In genomic region chr3:188286087-188286513, GRCh38 we compare ENCODE assay signal across 10 cellular contexts.
A peak's percentile ranks its signal among the peaks of the same experiment; 100 is the strongest.
DNase-seq lines count a peak whose midpoint lies in the region; ATAC-seq and TF ChIP-seq lines count a peak whose summit lies in the region.
"Had no signal": no experiment of that assay in that cellular context is flagged by ENCODE, and none has a peak within 500 bp of the region (broad histone marks: within the 10 kb centered on the region; RNA-seq: fewer than 3 reads in every experiment).

No MANE protein-coding gene starts in this region.

- H3K27ac Mint-ChIP-seq in activated CD4-positive, alpha-beta T cell treated with anti-CD3 and anti-CD28 coated beads for 36 hours: peak overlapping the region; percentile 72
- H3K27ac Mint-ChIP-seq in activated CD4-positive, alpha-beta T cell treated with anti-CD3 and anti-CD28 coated beads, Interleukin-2, amount 10 ng/mL, durations not matched to agents 7 days and 5 days: no peak overlapping the region
- no peak overlapping the region for H3K27ac Mint-ChIP-seq in CD4-positive, alpha-beta memory T cell

- no peak overlapping the region for H3K4me3 Mint-ChIP-seq in activated CD4-positive, alpha-beta T cell treated with anti-CD3 and anti-CD28 coated beads for 36 hours
- H3K4me3 Mint-ChIP-seq in activated CD4-positive, alpha-beta T cell treated with anti-CD3 and anti-CD28 coated beads, Interleukin-2, amount 10 ng/mL, durations not matched to agents 7 days and 5 days: no peak overlapping the region
- no peak overlapping the region for H3K4me3 Mint-ChIP-seq in CD4-positive, alpha-beta memory T cell

- POLR2A ChIA-PET in activated CD4-positive, alpha-beta T cell treated with anti-CD3 and anti-CD28 coated beads for 36 hours (lab: Charles Lee): interaction anchor here (2.3 to 2.4 kb wide), 2 partner anchors 9 to 547 kb away, joined by 27 to 29 read pairs; no protein-coding TSS in a partner anchor
- POLR2A ChIA-PET in activated CD4-positive, alpha-beta T cell treated with anti-CD3 and anti-CD28 coated beads, Interleukin-2, amount 10 ng/mL, durations not matched to agents 7 days and 5 days (lab: Charles Lee): no interaction called here
- POLR2A ChIA-PET in CD4-positive, alpha-beta memory T cell (lab: Charles Lee; ENCODE audit: partially characterized antibody): no interaction called here

- 56% methylated on average over 3 of the region's 3 CpGs for WGBS in suprapubic skin

- TF ChIP-seq POLR2A in suprapubic skin (IDR thresholded peaks at IDR 0.05): peak in 1 of 2 donors; percentile 21

- TF ChIP-seq EP300 in suprapubic skin (IDR thresholded peaks at IDR 0.05): peak; percentile 24

- intact Hi-C loops in activated CD4-positive, alpha-beta T cell treated with anti-CD3 and anti-CD28 coated beads for 36 hours (cut with DNase I, micrococcal nuclease): loop anchor here in 1 of 2 experiments (1.0 to 10.0 kb wide), 2 partner anchors 13 to 221 kb away; no protein-coding TSS in a partner anchor
- intact Hi-C loops in CD4-positive, alpha-beta memory T cell (cut with micrococcal nuclease): no loop called here
- intact Hi-C loops in posterior vena cava (cut with DNase I): loop anchor here in 1 of 2 donors (10.0 kb wide), 1 partner anchor 659 kb away; no protein-coding TSS in a partner anchor

- CTCF ChIA-PET in activated CD4-positive, alpha-beta T cell treated with anti-CD3 and anti-CD28 coated beads for 36 hours (lab: Charles Lee): interaction anchor here (0.8 to 4.7 kb wide), 5 partner anchors 9 to 630 kb away, joined by 3 to 58 read pairs (median 4); no protein-coding TSS in a partner anchor
- CTCF ChIA-PET in activated CD4-positive, alpha-beta T cell treated with anti-CD3 and anti-CD28 coated beads, Interleukin-2, amount 10 ng/mL, durations not matched to agents 7 days and 5 days (lab: Charles Lee): interaction anchor here (1.2 to 1.3 kb wide), 2 partner anchors 9 to 13 kb away, joined by 3 to 4 read pairs; no protein-coding TSS in a partner anchor
- CTCF ChIA-PET in CD4-positive, alpha-beta memory T cell (lab: Charles Lee; ENCODE audit: partially characterized antibody): interaction anchor here (0.9 kb wide), 1 partner anchor 46 kb away, joined by 3 read pairs; no protein-coding TSS in a partner anchor

- peaks cover 21% of the 10 kb centered on the region for H3K36me3 Mint-ChIP-seq in activated CD4-positive, alpha-beta T cell treated with anti-CD3 and anti-CD28 coated beads for 36 hours (ENCODE audit: low read depth)
- peaks cover 24% of the 10 kb centered on the region for H3K36me3 Mint-ChIP-seq in activated CD4-positive, alpha-beta T cell treated with anti-CD3 and anti-CD28 coated beads, Interleukin-2, amount 10 ng/mL, durations not matched to agents 7 days and 5 days (ENCODE audit: low read depth)
- peaks cover 11 to 19% of the 10 kb centered on the region in 2 donors for H3K36me3 Mint-ChIP-seq in CD4-positive, alpha-beta memory T cell

- H3K36me3 ChIP-seq in suprapubic skin: no peaks in the 10 kb centered on the region
- no peaks in the 10 kb centered on the region for H3K36me3 ChIP-seq in CD4-positive, alpha-beta memory T cell (ENCODE audit: insufficient read depth, low read length)

- H3K9me3 ChIP-seq in suprapubic skin: no peaks in the 10 kb centered on the region
- H3K9me3 ChIP-seq in CD4-positive, alpha-beta memory T cell (ENCODE audit: control insufficient read depth in 1 of 2, low read length in 2 of 2): no peaks in the 10 kb centered on the region

- H3K27ac ChIP-seq in suprapubic skin: peak overlapping the region; percentile 73
- no peak overlapping the region for H3K27ac ChIP-seq in CD4-positive, alpha-beta memory T cell (ENCODE audit: low read depth, low read length)
- H3K27ac ChIP-seq: 22Rv1 had no signal

- H3K4me1 ChIP-seq in suprapubic skin: peaks cover 40% of the 10 kb centered on the region
- H3K4me1 ChIP-seq in CD4-positive, alpha-beta memory T cell (ENCODE audit: insufficient read depth, low read length): peaks cover 9% of the 10 kb centered on the region

- no peaks in the 10 kb centered on the region for H3K9me3 Mint-ChIP-seq in activated CD4-positive, alpha-beta T cell treated with anti-CD3 and anti-CD28 coated beads for 36 hours (ENCODE audit: low read depth)
- H3K9me3 Mint-ChIP-seq in activated CD4-positive, alpha-beta T cell treated with anti-CD3 and anti-CD28 coated beads, Interleukin-2, amount 10 ng/mL, durations not matched to agents 7 days and 5 days: peaks cover 6% of the 10 kb centered on the region
- no peaks in the 10 kb centered on the region for H3K9me3 Mint-ChIP-seq in CD4-positive, alpha-beta memory T cell

- H3K4me1 Mint-ChIP-seq in activated CD4-positive, alpha-beta T cell treated with anti-CD3 and anti-CD28 coated beads for 36 hours: peaks cover 55% of the 10 kb centered on the region
- H3K4me1 Mint-ChIP-seq in activated CD4-positive, alpha-beta T cell treated with anti-CD3 and anti-CD28 coated beads, Interleukin-2, amount 10 ng/mL, durations not matched to agents 7 days and 5 days: peaks cover 37% of the 10 kb centered on the region
- peaks cover 19 to 33% (median 26%) of the 10 kb centered on the region in 4 donors for H3K4me1 Mint-ChIP-seq in CD4-positive, alpha-beta memory T cell

- no peaks in the 10 kb centered on the region for H3K27me3 ChIP-seq in suprapubic skin
- no peaks in the 10 kb centered on the region for H3K27me3 ChIP-seq in CD4-positive, alpha-beta memory T cell (ENCODE audit: insufficient read depth, low read length)

- no peaks in the 10 kb centered on the region for H3K27me3 Mint-ChIP-seq in activated CD4-positive, alpha-beta T cell treated with anti-CD3 and anti-CD28 coated beads for 36 hours
- no peaks in the 10 kb centered on the region for H3K27me3 Mint-ChIP-seq in activated CD4-positive, alpha-beta T cell treated with anti-CD3 and anti-CD28 coated beads, Interleukin-2, amount 10 ng/mL, durations not matched to agents 7 days and 5 days
- no peaks in the 10 kb centered on the region for H3K27me3 Mint-ChIP-seq in CD4-positive, alpha-beta memory T cell

- TF ChIP-seq CTCF in suprapubic skin (IDR thresholded peaks at IDR 0.05): no peak

- peak; percentile 29 for DNase-seq in activated CD4-positive, alpha-beta T cell treated with anti-CD3 and anti-CD28 coated beads for 36 hours
- no peak for DNase-seq in activated CD4-positive, alpha-beta T cell treated with anti-CD3 and anti-CD28 coated beads, Interleukin-2, amount 10 ng/mL, durations not matched to agents 7 days and 5 days
- DNase-seq in astrocyte of the hippocampus (ENCODE audit: low read depth, low spot score) (peak; percentile 97), iris pigment epithelial cell (ENCODE audit: low read depth) (peak; percentile 99), suprapubic skin (ENCODE audit: low spot score in 2 of 2) (peak in 1 of 2 donors; percentile 79), posterior vena cava (ENCODE audit: low spot score) (no peak)
- no peak for DNase-seq in CD4-positive, alpha-beta memory T cell
- DNase-seq in activated naive CD4-positive, alpha-beta T cell (lab: John Stamatoyannopoulos, UW): no peak
- DNase-seq: erythroblast had no signal

- H3K4me3 ChIP-seq in suprapubic skin: no peak overlapping the region
- H3K4me3 ChIP-seq in CD4-positive, alpha-beta memory T cell (ENCODE audit: low read length in 2 of 2): no peak overlapping the region

- no peak for ATAC-seq in activated CD4-positive, alpha-beta T cell treated with anti-CD3 and anti-CD28 coated beads for 36 hours

Comparison
In these comparisons a context has a peak if more than half of its experiments do, and no peak if none do; other contexts are left out.
1. DNase-seq: peak in activated CD4-positive, alpha-beta T cell treated with anti-CD3 and anti-CD28 coated beads for 36 hours (single experiment), astrocyte of the hippocampus (single experiment) and iris pigment epithelial cell (single experiment); none in activated CD4-positive, alpha-beta T cell treated with anti-CD3 and anti-CD28 coated beads, Interleukin-2, amount 10 ng/mL, durations not matched to agents 7 days and 5 days (single experiment), CD4-positive, alpha-beta memory T cell (0 of 5), posterior vena cava (single experiment) and activated naive CD4-positive, alpha-beta T cell (0 of 4).